In genomic region chr6:89297695-89298351, GRCh38 we compare ENCODE assay signal across 8 cellular contexts. TPM values are rescaled to one million over a fixed set of nuclear protein-coding genes. Genes with fewer than 3 reads are reported as not detected.
DNase-seq lines count a peak whose midpoint lies in the region; ATAC-seq and TF ChIP-seq lines count a peak whose summit lies in the region.

No MANE protein-coding gene starts in this region.

- peak overlapping the region; percentile 65 for H3K4me3 Mint-ChIP-seq in activated CD4-positive, alpha-beta memory T cell treated with anti-CD3 and anti-CD28 coated beads, Interleukin-2, amount 10 ng/mL, durations not matched to agents 7 days and 5 days

- H3K4me3 ChIP-seq in esophagus muscularis mucosa, result no peak overlapping the region
- no peak overlapping the region for H3K4me3 ChIP-seq in prostate gland

- TF ChIP-seq EP300 in esophagus muscularis mucosa (IDR thresholded peaks at IDR 0.05), result no peak

- peaks cover 3% of the 10 kb centered on the region for H3K36me3 Mint-ChIP-seq in activated CD4-positive, alpha-beta memory T cell treated with anti-CD3 and anti-CD28 coated beads, Interleukin-2, amount 10 ng/mL, durations not matched to agents 7 days and 5 days (ENCODE audit: low read depth)

- H3K27me3 ChIP-seq in esophagus muscularis mucosa (no peaks in the 10 kb centered on the region), prostate gland (replicated peaks; ENCODE audit: insufficient read depth) (no peaks in the 10 kb centered on the region)

- H3K4me1 ChIP-seq in esophagus muscularis mucosa (peaks cover 17 to 21% (median 20%) of the 10 kb centered on the region in 4 donors), prostate gland (replicated peaks) (no peaks in the 10 kb centered on the region)

- no peaks in the 10 kb centered on the region for H3K27me3 Mint-ChIP-seq in activated CD4-positive, alpha-beta memory T cell treated with anti-CD3 and anti-CD28 coated beads, Interleukin-2, amount 10 ng/mL, durations not matched to agents 7 days and 5 days

- intact Hi-C loops in esophagus muscularis mucosa (cut with DNase I) (no loop called here), prostate gland (cut with DNase I) (no loop called here)

- ATAC-seq in GM18511 (IDR thresholded peaks at IDR 0.05; ENCODE audit: unreplicated experiment) (peak; percentile 98), HG02763 (IDR thresholded peaks at IDR 0.05; ENCODE audit: unreplicated experiment) (peak; percentile 95)

- CTCF ChIA-PET in activated CD4-positive, alpha-beta memory T cell treated with anti-CD3 and anti-CD28 coated beads, Interleukin-2, amount 10 ng/mL, durations not matched to agents 7 days and 5 days (lab: Charles Lee), result interaction anchor here (1.0 to 2.8 kb wide), 9 partner anchors 16 to 81 kb away, joined by 3 to 17 read pairs (median 5); partner anchors contain the start of gene UBE2J1

- TF ChIP-seq POLR2A in esophagus muscularis mucosa (IDR thresholded peaks at IDR 0.05; ENCODE audit: low read depth) (no peak), prostate gland (IDR thresholded peaks at IDR 0.05) (no peak)

- no peaks in the 10 kb centered on the region for H3K9me3 Mint-ChIP-seq in activated CD4-positive, alpha-beta memory T cell treated with anti-CD3 and anti-CD28 coated beads, Interleukin-2, amount 10 ng/mL, durations not matched to agents 7 days and 5 days

- peaks cover 30% of the 10 kb centered on the region for H3K4me1 Mint-ChIP-seq in activated CD4-positive, alpha-beta memory T cell treated with anti-CD3 and anti-CD28 coated beads, Interleukin-2, amount 10 ng/mL, durations not matched to agents 7 days and 5 days

- H3K27ac Mint-ChIP-seq in activated CD4-positive, alpha-beta memory T cell treated with anti-CD3 and anti-CD28 coated beads, Interleukin-2, amount 10 ng/mL, durations not matched to agents 7 days and 5 days, result peak overlapping the region; percentile 87

- DNase-seq in NCI-H2196 treated with DMSO at 0.1 percent for 48 hours (lab: John Stamatoyannopoulos, UW; ENCODE audit: unreplicated experiment) (peak; percentile 74), esophagus muscularis mucosa (ENCODE audit: extremely low spot score) (peak; percentile 80), prostate gland (ENCODE audit: low spot score) (peak; percentile 33), NCI-H526 (lab: John Stamatoyannopoulos, UW) (no peak), NCI-H1105 treated with DMSO at 0.1 percent for 48 hours (lab: John Stamatoyannopoulos, UW) (no peak)
- DNase-seq in activated CD4-positive, alpha-beta memory T cell treated with anti-CD3 and anti-CD28 coated beads, Interleukin-2, amount 10 ng/mL, durations not matched to agents 7 days and 5 days, result peak; percentile 86

- WGBS in esophagus muscularis mucosa, result 40% methylated on average over 11 of the region's 12 CpGs
- WGBS in prostate gland, result 37% methylated on average over 12 of the region's 12 CpGs

- H3K36me3 ChIP-seq in esophagus muscularis mucosa (no peaks in the 10 kb centered on the region), prostate gland (no peaks in the 10 kb centered on the region)

- POLR2A ChIA-PET in activated CD4-positive, alpha-beta memory T cell treated with anti-CD3 and anti-CD28 coated beads, Interleukin-2, amount 10 ng/mL, durations not matched to agents 7 days and 5 days (lab: Charles Lee), result interaction anchor here (0.7 to 3.5 kb wide), 15 partner anchors 9 to 531 kb away, joined by 3 to 64 read pairs (median 7); partner anchors contain the start of genes CASP8AP2, LYRM2, PM20D2 and PNRC1

- TF ChIP-seq CTCF in esophagus muscularis mucosa (IDR thresholded peaks at IDR 0.05), result no peak
- TF ChIP-seq CTCF in prostate gland (IDR thresholded peaks at IDR 0.05), result no peak

- H3K27ac ChIP-seq in esophagus muscularis mucosa (replicated peaks in 1 of 4) (peak overlapping the region in 3 of 4 donors; percentile 28 to 57 (median 54)), prostate gland (no peak overlapping the region)

- H3K9me3 ChIP-seq in esophagus muscularis mucosa (no peaks in the 10 kb centered on the region), prostate gland (no peaks in the 10 kb centered on the region)

RNA-seq across cellular contexts. Expression of gene GABRR2, which starts 17.3 kb away (rescaled TPM):
- total RNA-seq in activated CD4-positive, alpha-beta memory T cell treated with anti-CD3 and anti-CD28 coated beads, Interleukin-2, amount 10 ng/mL, durations not matched to agents 7 days and 5 days, result under 1 TPM; 0.70 to 0.78 TPM
- under 1 TPM in 3 of 4 donors, not detected in 1; 0.33 to 0.46 (median 0.45) TPM for total RNA-seq in esophagus muscularis mucosa
- total RNA-seq in prostate gland, result under 1 TPM; 0.14 to 0.40 TPM

RNA-seq across cellular contexts. Expression of gene UBE2J1, which starts 54.7 kb away (rescaled TPM):
- total RNA-seq in activated CD4-positive, alpha-beta memory T cell treated with anti-CD3 and anti-CD28 coated beads, Interleukin-2, amount 10 ng/mL, durations not matched to agents 7 days and 5 days, result 10 to 100 TPM; 36.9 to 37.2 TPM
- total RNA-seq in esophagus muscularis mucosa (10 to 100 TPM; 31.0 to 36.6 (median 33.6) TPM), prostate gland (10 to 100 TPM; 31.7 to 98.4 TPM)

Comparison
In these comparisons a context has a peak if more than half of its experiments do, and no peak if none do; other contexts are left out.
1. DNase-seq: peak in NCI-H2196 treated with DMSO at 0.1 percent for 48 hours (single experiment), activated CD4-positive, alpha-beta memory T cell treated with anti-CD3 and anti-CD28 coated beads, Interleukin-2, amount 10 ng/mL, durations not matched to agents 7 days and 5 days (single experiment), esophagus muscularis mucosa (single experiment) and prostate gland (single experiment); none in NCI-H526 (0 of 2) and NCI-H1105 treated with DMSO at 0.1 percent for 48 hours (single experiment).
2. H3K27ac ChIP-seq: peak in esophagus muscularis mucosa (3 of 4); none in prostate gland (0 of 2).